In the genomic region with DNA sequence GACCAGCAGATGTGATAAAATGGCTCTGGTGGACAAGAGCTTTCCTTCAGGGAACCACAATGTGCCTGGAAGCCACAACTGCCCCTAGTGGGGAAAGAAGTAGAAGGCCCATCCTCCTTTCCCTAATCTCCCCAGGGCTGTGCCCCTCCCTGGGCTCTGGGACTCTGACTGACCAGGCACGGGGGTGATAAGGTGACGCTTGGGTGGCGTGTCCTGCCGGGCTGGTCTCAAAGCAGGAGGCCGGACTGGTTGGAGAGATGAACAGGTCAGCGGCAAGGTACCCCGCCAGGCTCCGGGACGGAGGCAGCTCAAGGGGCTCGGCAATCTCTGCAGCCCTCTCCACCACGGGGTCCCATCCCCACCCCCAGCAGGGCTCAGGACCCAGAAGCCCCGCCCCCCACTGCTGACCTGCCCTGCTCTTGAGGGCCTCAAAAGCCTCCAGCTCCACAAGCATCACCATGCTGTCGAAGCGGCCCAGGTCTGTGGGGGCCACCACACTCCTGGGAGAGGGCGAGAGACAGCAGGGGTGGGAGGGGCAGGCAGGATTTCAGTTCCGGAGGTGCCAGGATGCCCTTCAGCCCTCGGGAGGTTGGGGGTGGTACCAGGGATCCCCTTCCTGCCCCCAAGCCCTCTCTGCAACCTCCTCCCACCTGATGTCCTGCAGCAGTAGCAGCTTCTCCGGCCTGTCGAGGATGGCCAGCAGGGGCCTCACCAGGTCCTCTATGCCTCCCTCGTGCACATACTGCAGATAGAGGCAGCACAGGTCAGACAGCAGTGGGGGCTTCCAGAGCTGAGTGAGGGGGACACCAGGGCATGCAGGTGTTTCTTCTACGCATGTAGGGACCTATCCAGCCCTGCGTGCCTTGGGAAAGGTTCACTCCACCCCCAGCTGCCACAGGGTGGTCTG, we compare ENCODE assay signal across 6 cellular contexts. TPM values are rescaled to one million over a fixed set of nuclear protein-coding genes. Genes with fewer than 3 reads are reported as not detected.
DNase-seq lines count a peak whose midpoint lies in the region; ATAC-seq, FAIRE-seq and TF ChIP-seq lines count a peak whose summit lies in the region.
"Had no signal": no experiment of that assay in that cellular context is flagged by ENCODE, and none has a peak within 500 bp of the region (broad histone marks: within the 10 kb centered on the region; RNA-seq: fewer than 3 reads in every experiment).

No MANE protein-coding gene starts in this region.

- no peak for TF ChIP-seq CTCF in right atrium auricular region (IDR thresholded peaks at IDR 0.05)

- no peaks in the 10 kb centered on the region for H3K27me3 ChIP-seq in right atrium auricular region
- H3K27me3 ChIP-seq: SJCRH30 had no signal

- ATAC-seq in left cardiac atrium = no peak

- FAIRE-seq in urothelium cell line (lab: Jason Lieb, UNC) = no peak

- peaks cover 0 to 47% of the 10 kb centered on the region in 2 donors for H3K4me1 ChIP-seq in right atrium auricular region

- no peaks in the 10 kb centered on the region for H3K9me3 ChIP-seq in right atrium auricular region
- H3K9me3 ChIP-seq: esophagus squamous epithelium, SJCRH30 had no signal

- DNase-seq in left cardiac atrium (peak; percentile 29), right atrium auricular region (ENCODE audit: low spot score) (no peak), urothelium cell line (ENCODE audit: low spot score) (peak; percentile 50), AG08396 (ENCODE audit: low spot score) (no peak)
- DNase-seq: esophagus squamous epithelium had no signal

- H3K27ac ChIP-seq in right atrium auricular region = peak overlapping the region in 1 of 2 donors; percentile 46
- H3K27ac ChIP-seq: SJCRH30 had no signal

- peaks cover 6% of the 10 kb centered on the region for H3K36me3 ChIP-seq in right atrium auricular region

- H3K4me3 ChIP-seq in right atrium auricular region = no peak overlapping the region
- H3K4me3 ChIP-seq: esophagus squamous epithelium, SJCRH30 had no signal

- intact Hi-C loops in left cardiac atrium (cut with DNase I) = loop anchor here in 1 of 2 donors (2.0 kb wide), 1 partner anchor 43 kb away; the partner anchor contains the start of gene SEMA4G

RNA-seq across cellular contexts. Expression of gene LZTS2, which starts 12.2 kb away (rescaled TPM):
- 10 to 100 TPM; 43.9 to 47.7 TPM for total RNA-seq in left cardiac atrium
- 10 to 100 TPM; 40.0 to 71.0 TPM for total RNA-seq in right atrium auricular region

RNA-seq across cellular contexts. Expression of gene PDZD7, which starts 19.2 kb away (rescaled TPM):
- total RNA-seq in left cardiac atrium (under 1 TPM; 0.44 to 0.50 TPM), right atrium auricular region (1 to 10 TPM in 1 of 2 donors, under 1 TPM in 1; 0.59 to 1.3 TPM)

RNA-seq across cellular contexts. Expression of gene SFXN3, which starts 19.3 kb away (rescaled TPM):
- total RNA-seq in left cardiac atrium = 10 to 100 TPM; 22.8 to 28.9 TPM
- 10 to 100 TPM; 16.4 to 42.9 TPM for total RNA-seq in right atrium auricular region

RNA-seq across cellular contexts. Expression of gene TWNK, which starts 24.4 kb away (rescaled TPM):
- 1 to 10 TPM; 4.8 to 6.5 TPM for total RNA-seq in left cardiac atrium
- 1 to 10 TPM; 5.5 to 7.1 TPM for total RNA-seq in right atrium auricular region

RNA-seq across cellular contexts. Expression of gene MRPL43, which starts 24.5 kb away (rescaled TPM):
- total RNA-seq in left cardiac atrium (10 to 100 TPM; 47.3 to 52.0 TPM), right atrium auricular region (10 to 100 TPM; 60.1 to 88.4 TPM)

Comparison
In these comparisons a context has a peak if more than half of its experiments do, and no peak if none do; other contexts are left out.
1. DNase-seq: peak in left cardiac atrium (single experiment) and urothelium cell line (single experiment); none in right atrium auricular region (single experiment) and AG08396 (single experiment).